ENCODE assay signal across 28 cellular contexts in the genomic region with DNA sequence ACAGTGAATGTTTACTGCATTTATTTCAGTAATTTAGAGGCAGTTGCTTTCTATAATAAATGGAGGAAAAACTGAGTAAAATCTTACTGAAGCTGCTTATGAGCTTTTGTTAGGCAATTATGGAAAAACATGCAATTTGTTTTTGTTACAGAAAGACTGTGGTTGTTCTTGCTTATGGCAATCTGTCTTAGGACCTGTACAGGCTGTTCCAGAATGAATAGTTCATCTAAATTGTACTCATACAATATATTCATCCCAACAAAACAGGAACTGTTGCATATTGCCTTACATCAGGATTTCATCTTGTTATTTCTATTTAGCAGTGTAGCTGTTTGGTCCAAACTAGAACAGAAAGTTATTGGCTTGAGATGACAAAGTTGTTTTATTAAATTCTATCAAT.
"Had no signal": no experiment of that assay in that cellular context is flagged by ENCODE, and none has a peak within 500 bp of the region (broad histone marks: within the 10 kb centered on the region; RNA-seq: fewer than 3 reads in every experiment).

No MANE protein-coding gene starts in this region.

- H3K27ac ChIP-seq: esophagus muscularis mucosa, foreskin keratinocyte, gastroesophageal sphincter, heart right ventricle, lower lobe of right lung, neutrophil, parathyroid adenoma, prostate gland, right atrium auricular region, thoracic aorta, tibial nerve, upper lobe of left lung had no signal

- H3K4me3 Mint-ChIP-seq: memory B cell; naive B cell; natural killer cell treated with Interleukin-12 subunit alpha and Interleukin-12 subunit beta and Interleukin-15 and Interleukin-18, amount 100 ng/mL, for 72 hours; neural crest cell; stimulated activated memory B cell treated with anti-CD40 and anti-IgM and Interleukin-4, amounts not matched to agents 10 μg/mL and 1 μg/mL and 100 μg/mL, for 72 hours had no signal

- H3K27me3 ChIP-seq: esophagus muscularis mucosa, foreskin keratinocyte, gastroesophageal sphincter, heart right ventricle, neutrophil, right atrium auricular region, tibial nerve, upper lobe of left lung had no signal

- H3K4me1 Mint-ChIP-seq: memory B cell; naive B cell; neural crest cell; stimulated activated memory B cell treated with anti-CD40 and anti-IgM and Interleukin-4, amounts not matched to agents 10 μg/mL and 1 μg/mL and 100 μg/mL, for 72 hours had no signal

- H3K27ac Mint-ChIP-seq: memory B cell; naive B cell; natural killer cell treated with Interleukin-12 subunit alpha and Interleukin-12 subunit beta and Interleukin-15 and Interleukin-18, amount 100 ng/mL, for 72 hours; stimulated activated memory B cell treated with anti-CD40 and anti-IgM and Interleukin-4, amounts not matched to agents 10 μg/mL and 1 μg/mL and 100 μg/mL, for 72 hours had no signal

- H3K4me3 ChIP-seq: coronary artery, esophagus muscularis mucosa, gastroesophageal sphincter, heart right ventricle, lower lobe of right lung, mucosa of descending colon, prostate gland, right atrium auricular region, thoracic aorta, tibial nerve, upper lobe of left lung had no signal

- H3K36me3 ChIP-seq: esophagus muscularis mucosa, gastroesophageal sphincter, heart right ventricle, lower lobe of right lung, neutrophil, prostate gland, right atrium auricular region, thoracic aorta, tibial nerve, upper lobe of left lung had no signal

- H3K9me3 ChIP-seq: esophagus muscularis mucosa, gastroesophageal sphincter, lower lobe of right lung, mucosa of descending colon, neutrophil, prostate gland, right atrium auricular region, thoracic aorta, tibial nerve, upper lobe of left lung had no signal

- H3K36me3 Mint-ChIP-seq: memory B cell; naive B cell; natural killer cell treated with Interleukin-12 subunit alpha and Interleukin-12 subunit beta and Interleukin-15 and Interleukin-18, amount 100 ng/mL, for 72 hours; stimulated activated memory B cell treated with anti-CD40 and anti-IgM and Interleukin-4, amounts not matched to agents 10 μg/mL and 1 μg/mL and 100 μg/mL, for 72 hours had no signal

- DNase-seq: central memory CD4-positive, alpha-beta T cell; dermis blood vessel endothelial cell; effector memory CD4-positive, alpha-beta T cell; glutamatergic neuron; heart right ventricle; left ventricle myocardium superior; lower lobe of right lung; mucosa of descending colon; naive B cell; stimulated activated CD4-positive, alpha-beta T cell treated with anti-CD3 and anti-CD28 coated beads, Interleukin-2, amount 100 ng/mL, for 24 hours; stimulated activated CD4-positive, alpha-beta T cell treated with anti-CD3 and anti-CD28 coated beads, Interleukin-4, amount 100 ng/mL, for 4 hours; stimulated activated naive CD8-positive, alpha-beta T cell treated with anti-CD3 and anti-CD28 coated beads, Interleukin-15, Interleukin-2, amounts not matched to agents 100 U/mL and 50 U/mL, for 24 hours; substantia nigra; upper lobe of left lung had no signal

- H3K4me1 ChIP-seq: esophagus muscularis mucosa, foreskin keratinocyte, gastroesophageal sphincter, heart right ventricle, lower lobe of right lung, parathyroid adenoma, prostate gland, right atrium auricular region, tibial nerve, upper lobe of left lung had no signal

- H3K27me3 Mint-ChIP-seq: naive B cell; natural killer cell treated with Interleukin-12 subunit alpha and Interleukin-12 subunit beta and Interleukin-15 and Interleukin-18, amount 100 ng/mL, for 72 hours; stimulated activated memory B cell treated with anti-CD40 and anti-IgM and Interleukin-4, amounts not matched to agents 10 μg/mL and 1 μg/mL and 100 μg/mL, for 72 hours had no signal
